1 cellular context compared by ENCODE assay signal in the genomic region with DNA sequence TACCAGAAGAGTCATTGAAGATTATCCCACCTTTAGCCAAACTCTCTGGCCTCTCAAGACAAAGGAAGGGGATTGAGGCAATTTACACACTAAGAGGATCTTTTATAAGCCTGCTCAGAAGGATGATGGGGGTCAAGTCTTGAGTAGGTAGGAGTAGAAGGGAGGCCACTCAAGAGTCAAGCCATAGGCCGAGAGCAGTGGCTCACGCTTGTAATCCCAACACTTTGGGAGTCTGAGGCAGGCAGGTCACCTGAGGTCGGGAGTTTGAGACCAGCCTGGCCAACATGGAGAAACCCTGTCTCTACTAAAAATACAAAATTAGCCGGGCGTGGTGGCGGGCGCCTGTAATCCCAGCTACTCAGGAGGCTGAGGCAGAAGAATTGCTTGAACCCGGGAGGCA. TPM values are rescaled to one million over a fixed set of nuclear protein-coding genes. Genes with fewer than 3 reads are reported as not detected.
"Had no signal": no experiment of that assay in that cellular context is flagged by ENCODE, and none has a peak within 500 bp of the region (broad histone marks: within the 10 kb centered on the region; RNA-seq: fewer than 3 reads in every experiment).

No MANE protein-coding gene starts in this region.

RNA-seq across cellular contexts. Expression of gene SOX13, which starts 58.0 kb away (rescaled TPM):
- polyA plus RNA-seq: naive thymus-derived CD4-positive, alpha-beta T cell had no signal
